Comparison of ENCODE assay signal across 8 cellular contexts in genomic region chr3:49673131-49673714, GRCh38. TPM values are rescaled to one million over a fixed set of nuclear protein-coding genes. Genes with fewer than 3 reads are reported as not detected.
A peak's percentile ranks its signal among the peaks of the same experiment; 100 is the strongest.
DNase-seq lines count a peak whose midpoint lies in the region; ATAC-seq and TF ChIP-seq lines count a peak whose summit lies in the region.

No MANE protein-coding gene starts in this region.

- peak; percentile 0 for ATAC-seq in HG02840 (IDR thresholded peaks at IDR 0.05; ENCODE audit: low FRiP score, unreplicated experiment)

- H3K27me3 ChIP-seq in BJ (ENCODE audit: control insufficient read depth, insufficient read depth, low read length) (no peaks in the 10 kb centered on the region), adipocyte (replicated peaks; ENCODE audit: control insufficient read depth, insufficient read depth, low read length) (no peaks in the 10 kb centered on the region), layer of hippocampus (ENCODE audit: control insufficient read depth, insufficient read depth, low read length) (no peaks in the 10 kb centered on the region), testis (no peaks in the 10 kb centered on the region)

- TF ChIP-seq POLR2A in testis (IDR thresholded peaks at IDR 0.05) = no peak

- POLR2A ChIA-PET in BJ (lab: Charles Lee) = interaction anchor here (0.6 kb wide), 2 partner anchors 134 to 501 kb away, joined by 3 read pairs; no protein-coding TSS in a partner anchor

- H3K4me3 ChIP-seq in BJ (ENCODE audit: low read depth, low read length) = peak overlapping the region; percentile 79
- H3K4me3 ChIP-seq in adipocyte (ENCODE audit: low read length) = peak overlapping the region; percentile 93
- H3K4me3 ChIP-seq in testis = peak overlapping the region; percentile 78 to 82

- H3K4me1 ChIP-seq in adipocyte (ENCODE audit: control insufficient read depth, insufficient read depth, low read length) (peaks cover 29% of the 10 kb centered on the region), testis (peaks cover 12% of the 10 kb centered on the region)

- no peak for DNase-seq in BJ (ENCODE audit: low read depth)
- DNase-seq in adipocyte (ENCODE audit: low read depth) = no peak
- DNase-seq in testis = peak; percentile 21
- DNase-seq in epidermal melanocyte (ENCODE audit: insufficient read length, low spot score) = no peak
- DNase-seq in RPMI8226 = no peak
- no peak for DNase-seq in NCI-H2081 (lab: John Stamatoyannopoulos, UW)

- peak overlapping the region; percentile 93 for H3K9ac ChIP-seq in adipocyte (ENCODE audit: low read length)

- H3K27ac ChIP-seq in layer of hippocampus (ENCODE audit: low read depth, low read length) (peak overlapping the region; percentile 84), testis (peak overlapping the region; percentile 73 to 88)

- no peak for TF ChIP-seq CTCF in BJ (IDR thresholded peaks at IDR 0.05; ENCODE audit: insufficient read depth, low read depth, low read length)
- TF ChIP-seq CTCF in testis (IDR thresholded peaks at IDR 0.05) = no peak

- H3K36me3 ChIP-seq in BJ (ENCODE audit: control insufficient read depth, insufficient read depth, low read length) (peaks cover 15% of the 10 kb centered on the region), adipocyte (ENCODE audit: control insufficient read depth, insufficient read depth, low read length, severe bottlenecking) (peaks cover 28% of the 10 kb centered on the region), testis (ENCODE audit: low read depth, missing control alignments) (no peaks in the 10 kb centered on the region)

- 16 to 24% methylated on average over 4 to 17 of the region's 17 CpGs for WGBS in testis, 2 donors

- no peaks in the 10 kb centered on the region for H3K9me3 ChIP-seq in adipocyte (ENCODE audit: control insufficient read depth, low read length)
- no peaks in the 10 kb centered on the region for H3K9me3 ChIP-seq in testis

- intact Hi-C loops in testis (cut with DNase I; ENCODE audit: low total_unique reads) = loop anchor here (10.0 kb wide), 1 partner anchor 128 kb away; no protein-coding TSS in a partner anchor

- CTCF ChIA-PET in BJ (lab: Yijun Ruan, JAX) = interaction anchor here (1.4 to 5.4 kb wide), 3 partner anchors 106 to 173 kb away, joined by 3 to 152 read pairs (median 15); no protein-coding TSS in a partner anchor

RNA-seq across cellular contexts. Expression of gene APEH, which starts 0.9 kb away (rescaled TPM):
- polyA plus RNA-seq in BJ (2011; rRNA removed) (105 and 165 TPM in 2 replicates), testis (ENCODE audit: insufficient read depth, low read depth, low replicate concordance) (72.3 TPM)
- polyA minus RNA-seq in BJ (2011; rRNA and poly(A)+ RNA removed) = 137 and 228 TPM in 2 replicates
- 10 to 100 TPM; 76.7 to 94.5 TPM for total RNA-seq in testis

RNA-seq across cellular contexts. Expression of gene MST1, which starts 16.1 kb away (rescaled TPM):
- polyA plus RNA-seq in BJ (2011; rRNA removed) (5.5 and 10.7 TPM in 2 replicates), testis (ENCODE audit: insufficient read depth, low read depth, low replicate concordance) (73.4 TPM)
- polyA minus RNA-seq in BJ (2011; rRNA and poly(A)+ RNA removed) = 1.0 and 5.0 TPM in 2 replicates
- 10 to 100 TPM; 60.3 to 67.1 TPM for total RNA-seq in testis

RNA-seq across cellular contexts. Expression of gene RNF123, which starts 16.1 kb away (rescaled TPM):
- 28.8 and 61.2 TPM in 2 replicates for polyA plus RNA-seq in BJ (2011; rRNA removed)
- polyA minus RNA-seq in BJ (2011; rRNA and poly(A)+ RNA removed) = 32.6 and 50.6 TPM in 2 replicates
- total RNA-seq in testis = 10 to 100 TPM; 72.4 to 79.7 TPM
- 54.7 TPM for polyA plus RNA-seq in testis (ENCODE audit: insufficient read depth, low read depth, low replicate concordance)

RNA-seq across cellular contexts. Expression of gene AMIGO3, which starts 46.3 kb away (rescaled TPM):
- not detected in 2 replicates for polyA plus RNA-seq in BJ (2011; rRNA removed)
- 0.26 TPM in 1 of 2 replicates, not detected in the other for polyA minus RNA-seq in BJ (2011; rRNA and poly(A)+ RNA removed)
- total RNA-seq in testis = 10 to 100 TPM in 1 of 2 donors, 1 to 10 TPM in 1; 8.8 to 14.8 TPM
- polyA plus RNA-seq in testis (ENCODE audit: insufficient read depth, low read depth, low replicate concordance) = 3.0 TPM

RNA-seq across cellular contexts. Expression of gene GMPPB, which starts 50.5 kb away (rescaled TPM):
- polyA plus RNA-seq in BJ (2011; rRNA removed) = 19.0 and 30.0 TPM in 2 replicates
- 15.3 and 23.1 TPM in 2 replicates for polyA minus RNA-seq in BJ (2011; rRNA and poly(A)+ RNA removed)
- total RNA-seq in testis = 10 to 100 TPM; 15.7 to 23.4 TPM
- 16.8 TPM for polyA plus RNA-seq in testis (ENCODE audit: insufficient read depth, low read depth, low replicate concordance)
